ENCODE assay signal across 24 cellular contexts in genomic region chr4:16783119-16783518, GRCh38.
DNase-seq lines count a peak whose midpoint lies in the region; ATAC-seq and TF ChIP-seq lines count a peak whose summit lies in the region.
"Had no signal": no experiment of that assay in that cellular context is flagged by ENCODE, and none has a peak within 500 bp of the region (broad histone marks: within the 10 kb centered on the region; RNA-seq: fewer than 3 reads in every experiment).

No MANE protein-coding gene starts in this region.

- ATAC-seq in psoas muscle: no peak
- ATAC-seq: gastroesophageal sphincter, PC-3, Right ventricle myocardium inferior had no signal

- H3K9ac ChIP-seq in HUES48 (ENCODE audit: low read depth, low read length) (no peak overlapping the region), smooth muscle cell (ENCODE audit: low read depth) (no peak overlapping the region), GM23248 (no peak overlapping the region)
- H3K9ac ChIP-seq: BLaER1 treated with 17β-estradiol and CSF1 and Interleukin-3, amounts not matched to agents 10 nM and 100 nM had no signal

- WGBS in smooth muscle cell (ENCODE audit: low lambda C conversion rate): 25% methylated on average over 4 of the region's 4 CpGs
- 52 to 57% (median 55%) methylated on average over 4 of the region's 4 CpGs for WGBS in psoas muscle, 3 donors
- 56 to 57% methylated on average over 4 of the region's 4 CpGs for WGBS in GM23248 (ENCODE audit: low coverage in 1 of 2, low lambda C conversion rate in 2 of 2, missing lambda C conversion rate in 2 of 2), 2 experiments

- H3F3A ChIP-seq in smooth muscle cell (ENCODE audit: low read depth) (peaks cover 7% of the 10 kb centered on the region), GM23248 (ENCODE audit: insufficient read depth) (peaks cover 37% of the 10 kb centered on the region)

- DNase-seq in dermis blood vessel endothelial cell: peak; percentile 84
- peak; percentile 62 for DNase-seq in iPS-NIHi7 (ENCODE audit: extremely low spot score)
- peak; percentile 5 for DNase-seq in smooth muscle cell (lab: John Stamatoyannopoulos, UW; ENCODE audit: unreplicated experiment)
- no peak for DNase-seq in activated CD4-positive, alpha-beta T cell treated with anti-CD3 and anti-CD28 coated beads for 1 hour
- no peak for DNase-seq in psoas muscle
- DNase-seq in GM23248: no peak
- DNase-seq: activated CD4-positive, alpha-beta T cell treated with anti-CD3 and anti-CD28 coated beads, Interleukin-2, amount 50 U/mL, for 1 hour; Calu3; hypothalamus; KBM-7; MM.1S; NCI-H1417 treated with DMSO at 0.1 percent for 48 hours; NCI-H446; PC-3; stimulated activated CD4-positive, alpha-beta T cell treated with anti-CD3 and anti-CD28 coated beads, Interleukin-1b, Interleukin-23, amount 100 ng/mL, for 48 hours; substantia nigra; WERI-Rb-1 had no signal

- intact Hi-C loops in psoas muscle (cut with DNase I): no loop called here

- peaks cover 22% of the 10 kb centered on the region for H3K4me1 ChIP-seq in HUES48 (ENCODE audit: control insufficient read depth, insufficient read depth, low read length)
- H3K4me1 ChIP-seq in smooth muscle cell (ENCODE audit: low read depth): peaks cover 12% of the 10 kb centered on the region
- no peaks in the 10 kb centered on the region for H3K4me1 ChIP-seq in psoas muscle
- H3K4me1 ChIP-seq in GM23248 (ENCODE audit: insufficient read depth): peaks cover 24% of the 10 kb centered on the region
- H3K4me1 ChIP-seq: ascending aorta; BLaER1 treated with 17β-estradiol and CSF1 and Interleukin-3, amounts not matched to agents 10 nM and 100 nM had no signal

- no peaks in the 10 kb centered on the region for H3K79me2 ChIP-seq in smooth muscle cell (ENCODE audit: low read depth)
- H3K79me2 ChIP-seq in GM23248 (ENCODE audit: insufficient read depth): peaks cover 31% of the 10 kb centered on the region

- no peak overlapping the region for H2AFZ ChIP-seq in smooth muscle cell (ENCODE audit: low read depth)
- no peak overlapping the region for H2AFZ ChIP-seq in GM23248

- H3K4me3 ChIP-seq in HUES48 (ENCODE audit: low read depth, low read length) (no peak overlapping the region), smooth muscle cell (no peak overlapping the region), psoas muscle (no peak overlapping the region), GM23248 (no peak overlapping the region)
- H3K4me3 ChIP-seq: ascending aorta; BLaER1 treated with 17β-estradiol and CSF1 and Interleukin-3, amounts not matched to agents 10 nM and 100 nM; gastroesophageal sphincter; lung; skin epidermis had no signal

- H4K20me1 ChIP-seq in smooth muscle cell (ENCODE audit: low read depth) (no peaks in the 10 kb centered on the region), GM23248 (ENCODE audit: insufficient read depth) (no peaks in the 10 kb centered on the region)
- H4K20me1 ChIP-seq: BLaER1 treated with 17β-estradiol and CSF1 and Interleukin-3, amounts not matched to agents 10 nM and 100 nM had no signal

- in situ Hi-C loops in GM23248 (cut with MboI): loop anchor here (25.0 kb wide), 1 partner anchor 496 kb away; no protein-coding TSS in a partner anchor

- peak overlapping the region; percentile 60 for H3K27ac ChIP-seq in HUES48 (ENCODE audit: low read depth, low read length)
- H3K27ac ChIP-seq in smooth muscle cell (ENCODE audit: low read depth): no peak overlapping the region
- no peak overlapping the region for H3K27ac ChIP-seq in psoas muscle
- no peak overlapping the region for H3K27ac ChIP-seq in GM23248
- H3K27ac ChIP-seq: ascending aorta; BLaER1 treated with 17β-estradiol and CSF1 and Interleukin-3, amounts not matched to agents 10 nM and 100 nM; gastroesophageal sphincter; skin epidermis; WERI-Rb-1 had no signal

- peaks cover 10% of the 10 kb centered on the region; the same call in 1 of the 2 replicates for H3K36me3 ChIP-seq in HUES48 (ENCODE audit: control insufficient read depth, insufficient read depth, low read length)
- H3K36me3 ChIP-seq in smooth muscle cell (ENCODE audit: low read depth): no peaks in the 10 kb centered on the region
- no peaks in the 10 kb centered on the region for H3K36me3 ChIP-seq in psoas muscle (ENCODE audit: insufficient read depth in 1 of 2, low read depth in 1 of 2)
- H3K36me3 ChIP-seq in GM23248 (ENCODE audit: low read depth): no peaks in the 10 kb centered on the region
- H3K36me3 ChIP-seq: ascending aorta; BLaER1 treated with 17β-estradiol and CSF1 and Interleukin-3, amounts not matched to agents 10 nM and 100 nM; gastroesophageal sphincter; WERI-Rb-1 had no signal

- TF ChIP-seq CTCF in smooth muscle cell (IDR thresholded peaks at IDR 0.05; ENCODE audit: borderline replicate concordance, insufficient read depth, poor library complexity, severe bottlenecking) (no peak), psoas muscle (IDR thresholded peaks at IDR 0.05) (no peak)

- no peaks in the 10 kb centered on the region for H3K9me3 ChIP-seq in HUES48 (ENCODE audit: control insufficient read depth, insufficient read depth, low read length)
- H3K9me3 ChIP-seq in smooth muscle cell (replicated peaks; ENCODE audit: low read depth): no peaks in the 10 kb centered on the region
- no peaks in the 10 kb centered on the region for H3K9me3 ChIP-seq in psoas muscle
- no peaks in the 10 kb centered on the region for H3K9me3 ChIP-seq in GM23248 (ENCODE audit: low read depth)
- H3K9me3 ChIP-seq: ascending aorta; BLaER1 treated with 17β-estradiol and CSF1 and Interleukin-3, amounts not matched to agents 10 nM and 100 nM; gastroesophageal sphincter had no signal

- no peaks in the 10 kb centered on the region for H3K27me3 ChIP-seq in HUES48 (ENCODE audit: control insufficient read depth, insufficient read depth, low read length)
- no peaks in the 10 kb centered on the region for H3K27me3 ChIP-seq in smooth muscle cell (ENCODE audit: low read depth)
- no peaks in the 10 kb centered on the region for H3K27me3 ChIP-seq in psoas muscle (ENCODE audit: insufficient read depth in 3 of 3, low read length in 2 of 3)
- H3K27me3 ChIP-seq in GM23248 (replicated peaks; ENCODE audit: insufficient read depth): no peaks in the 10 kb centered on the region
- H3K27me3 ChIP-seq: ascending aorta; BLaER1 treated with 17β-estradiol and CSF1 and Interleukin-3, amounts not matched to agents 10 nM and 100 nM; gastroesophageal sphincter had no signal

- no peaks in the 10 kb centered on the region for H3K9me2 ChIP-seq in GM23248 (ENCODE audit: insufficient read depth)

- H3K4me2 ChIP-seq in smooth muscle cell (peak overlapping the region; percentile 39), GM23248 (ENCODE audit: unreplicated experiment) (no peak overlapping the region)
- H3K4me2 ChIP-seq: BLaER1 treated with 17β-estradiol and CSF1 and Interleukin-3, amounts not matched to agents 10 nM and 100 nM had no signal

Comparison
In these comparisons a context has a peak if more than half of its experiments do, and no peak if none do; other contexts are left out.
1. DNase-seq: peak in dermis blood vessel endothelial cell (single experiment), iPS-NIHi7 (single experiment) and smooth muscle cell (single experiment); none in activated CD4-positive, alpha-beta T cell treated with anti-CD3 and anti-CD28 coated beads for 1 hour (single experiment), psoas muscle (0 of 2) and GM23248 (single experiment).